Comparison of ENCODE assay signal across 8 cellular contexts in the genomic region with DNA sequence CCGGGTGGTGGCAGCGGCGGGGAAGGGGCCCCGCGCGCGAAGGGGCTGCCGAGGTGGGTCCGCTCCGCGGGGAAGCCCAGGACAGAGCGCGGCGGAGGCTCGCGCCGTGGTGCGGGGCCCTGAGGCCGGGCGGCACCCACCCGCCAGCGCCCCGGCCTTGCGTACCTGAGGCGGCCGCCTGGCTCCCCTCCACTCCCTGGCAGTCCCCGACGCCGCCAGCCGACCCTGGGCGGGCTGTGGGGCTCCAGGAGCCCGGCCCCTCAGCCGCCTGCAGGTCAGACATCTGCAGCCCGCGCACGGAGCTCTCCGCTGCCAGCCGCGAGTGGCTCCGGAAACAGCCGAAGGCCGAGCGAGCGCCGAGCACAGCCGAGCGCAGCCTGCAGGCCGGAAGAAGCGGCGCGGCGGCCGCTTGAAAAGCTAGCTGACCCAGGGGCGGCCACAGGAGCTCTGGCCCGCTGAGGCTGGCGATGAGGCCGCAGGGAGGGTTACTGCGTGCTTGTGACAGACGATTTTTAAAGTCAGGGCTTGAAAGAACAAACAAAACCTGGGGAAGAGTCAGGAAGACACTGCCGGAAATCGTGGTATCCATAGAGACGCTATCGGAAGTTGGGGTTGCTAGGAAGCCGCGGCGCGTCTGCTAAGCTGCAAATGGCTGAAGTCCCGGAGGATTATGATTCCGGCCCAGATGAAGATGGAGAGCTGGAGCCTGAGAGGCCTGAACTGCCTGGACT.
A peak's percentile ranks its signal among the peaks of the same experiment; 100 is the strongest.
DNase-seq lines count a peak whose midpoint lies in the region; ATAC-seq and TF ChIP-seq lines count a peak whose summit lies in the region.

TSS of gene SAMD15 (plus strand) at position 609 of the 731 bp plus-strand sequence. CDS start at position 649, 40 bp downstream.
TSS of gene TMED8 (minus strand) at position 324 of the 731 bp plus-strand sequence. CDS start at position 283, 41 bp downstream.

- peak within 1 kb of the TSS; percentile 93 for H3K4me3 ChIP-seq in AG10803 (ENCODE audit: low read length)

- TF ChIP-seq CTCF in AG10803 (conservative IDR thresholded peaks at IDR 0.05; ENCODE audit: low read length) = peak; percentile 26

- DNase-seq in AG10803 (ENCODE audit: low read depth) = peak; percentile 81
- DNase-seq in NCI-H2196 treated with DMSO at 0.1 percent for 48 hours (lab: John Stamatoyannopoulos, UW; ENCODE audit: unreplicated experiment) = peak; percentile 72
- DNase-seq in activated CD4-positive, CD25-positive, alpha-beta regulatory T cell treated with anti-CD3 and anti-CD28 coated beads, Interleukin-2, amount 50 U/mL, for 16 hours (ENCODE audit: low read depth, low spot score) = peak; percentile 50
- peak; percentile 88 for DNase-seq in cerebellar cortex (ENCODE audit: low spot score)
- DNase-seq in kidney glomerular epithelial cell (lab: John Stamatoyannopoulos, UW) = peak; percentile 80
- peak; percentile 61 to 77 for DNase-seq in stimulated activated CD4-positive, alpha-beta T cell treated with anti-CD3 and anti-CD28 coated beads, Interleukin-15, amount 100 ng/mL, for 48 hours (ENCODE audit: low read depth in 2 of 2)

- peak; percentile 87 for ATAC-seq in GM18907 (IDR thresholded peaks at IDR 0.05; ENCODE audit: unreplicated experiment)
- ATAC-seq in HG03139 (IDR thresholded peaks at IDR 0.05; ENCODE audit: unreplicated experiment) = peak; percentile 74

Comparison
In these comparisons a context has a peak if more than half of its experiments do, and no peak if none do; other contexts are left out.
1. Peak in every context shown above with its lines: DNase-seq, ATAC-seq and H3K4me3 ChIP-seq.